ENCODE assay signal across 1 cellular context in the genomic region with DNA sequence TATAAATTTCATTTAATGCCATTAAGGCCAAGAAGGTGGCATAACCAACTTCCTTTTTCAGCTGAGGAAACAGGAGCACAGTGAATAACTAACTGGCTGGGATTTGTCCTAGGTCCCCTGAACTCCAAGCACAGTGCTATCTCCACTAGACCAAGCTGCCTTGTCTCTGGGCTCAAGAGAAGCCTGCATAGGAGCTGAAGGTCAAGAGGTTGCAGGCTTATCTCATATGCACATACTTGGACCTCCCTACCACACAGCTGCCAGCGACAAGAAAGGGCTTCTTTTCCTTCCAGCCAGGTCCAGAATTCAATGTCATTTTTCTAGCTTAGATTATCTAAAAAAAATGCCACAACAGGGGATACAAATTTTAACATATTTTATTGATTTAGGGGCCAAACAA.
A peak's percentile ranks its signal among the peaks of the same experiment; 100 is the strongest.
TF ChIP-seq lines count a peak whose summit lies in the region.

No MANE protein-coding gene starts in this region.

TF ChIP-seq in K562, 482 proteins besides CTCF, POLR2A, EP300 and RAD21 (continued from another document and continues in another):
- no peak for TF ChIP-seq PTRF (tag; IDR thresholded peaks at IDR 0.05)
- TF ChIP-seq KDM1A (IDR thresholded peaks at IDR 0.05), result peak; percentile 96
- no peak for TF ChIP-seq CEBPG (CRISPR knock-in tag; IDR thresholded peaks at IDR 0.05)
- no peak for TF ChIP-seq CEBPG (tag; conservative IDR thresholded peaks at IDR 0.05 in 1 of 2, IDR thresholded peaks at IDR 0.05 in 1 of 2)
- no peak for TF ChIP-seq SPI1 (IDR thresholded peaks at IDR 0.05; ENCODE audit: borderline replicate concordance, low read depth, low read length)
- no peak for TF ChIP-seq XRCC3 (IDR thresholded peaks at IDR 0.05)
- TF ChIP-seq ZNF778 (CRISPR knock-in tag; IDR thresholded peaks at IDR 0.05), result no peak
- no peak for TF ChIP-seq CBX2 (IDR thresholded peaks at IDR 0.05; ENCODE audit: insufficient read depth, low read length, poor library complexity, severe bottlenecking)
- peak; percentile 58; the same call in 1 of the 2 replicates for TF ChIP-seq ZNF644 (tag; IDR thresholded peaks at IDR 0.05; ENCODE audit: low read depth)
- TF ChIP-seq, protein P1, sequence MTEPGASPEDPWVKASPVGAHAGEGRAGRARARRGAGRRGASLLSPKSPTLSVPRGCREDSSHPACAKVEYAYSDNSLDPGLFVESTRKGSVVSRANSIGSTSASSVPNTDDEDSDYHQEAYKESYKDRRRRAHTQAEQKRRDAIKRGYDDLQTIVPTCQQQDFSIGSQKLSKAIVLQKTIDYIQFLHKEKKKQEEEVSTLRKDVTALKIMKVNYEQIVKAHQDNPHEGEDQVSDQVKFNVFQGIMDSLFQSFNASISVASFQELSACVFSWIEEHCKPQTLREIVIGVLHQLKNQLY (CRISPR knock-in tag; conservative IDR thresholded peaks at IDR 0.05), result no peak
- TF ChIP-seq, protein P2, sequence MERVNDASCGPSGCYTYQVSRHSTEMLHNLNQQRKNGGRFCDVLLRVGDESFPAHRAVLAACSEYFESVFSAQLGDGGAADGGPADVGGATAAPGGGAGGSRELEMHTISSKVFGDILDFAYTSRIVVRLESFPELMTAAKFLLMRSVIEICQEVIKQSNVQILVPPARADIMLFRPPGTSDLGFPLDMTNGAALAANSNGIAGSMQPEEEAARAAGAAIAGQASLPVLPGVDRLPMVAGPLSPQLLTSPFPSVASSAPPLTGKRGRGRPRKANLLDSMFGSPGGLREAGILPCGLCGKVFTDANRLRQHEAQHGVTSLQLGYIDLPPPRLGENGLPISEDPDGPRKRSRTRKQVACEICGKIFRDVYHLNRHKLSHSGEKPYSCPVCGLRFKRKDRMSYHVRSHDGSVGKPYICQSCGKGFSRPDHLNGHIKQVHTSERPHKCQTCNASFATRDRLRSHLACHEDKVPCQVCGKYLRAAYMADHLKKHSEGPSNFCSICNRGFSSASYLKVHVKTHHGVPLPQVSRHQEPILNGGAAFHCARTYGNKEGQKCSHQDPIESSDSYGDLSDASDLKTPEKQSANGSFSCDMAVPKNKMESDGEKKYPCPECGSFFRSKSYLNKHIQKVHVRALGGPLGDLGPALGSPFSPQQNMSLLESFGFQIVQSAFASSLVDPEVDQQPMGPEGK (CRISPR knock-in tag; IDR thresholded peaks at IDR 0.05; ENCODE audit: borderline replicate concordance), result no peak
- no peak for TF ChIP-seq MIER1 (IDR thresholded peaks at IDR 0.05; ENCODE audit: low read depth)
- TF ChIP-seq ZNF12 (CRISPR knock-in tag; IDR thresholded peaks at IDR 0.05), result no peak
- TF ChIP-seq, protein P3, sequence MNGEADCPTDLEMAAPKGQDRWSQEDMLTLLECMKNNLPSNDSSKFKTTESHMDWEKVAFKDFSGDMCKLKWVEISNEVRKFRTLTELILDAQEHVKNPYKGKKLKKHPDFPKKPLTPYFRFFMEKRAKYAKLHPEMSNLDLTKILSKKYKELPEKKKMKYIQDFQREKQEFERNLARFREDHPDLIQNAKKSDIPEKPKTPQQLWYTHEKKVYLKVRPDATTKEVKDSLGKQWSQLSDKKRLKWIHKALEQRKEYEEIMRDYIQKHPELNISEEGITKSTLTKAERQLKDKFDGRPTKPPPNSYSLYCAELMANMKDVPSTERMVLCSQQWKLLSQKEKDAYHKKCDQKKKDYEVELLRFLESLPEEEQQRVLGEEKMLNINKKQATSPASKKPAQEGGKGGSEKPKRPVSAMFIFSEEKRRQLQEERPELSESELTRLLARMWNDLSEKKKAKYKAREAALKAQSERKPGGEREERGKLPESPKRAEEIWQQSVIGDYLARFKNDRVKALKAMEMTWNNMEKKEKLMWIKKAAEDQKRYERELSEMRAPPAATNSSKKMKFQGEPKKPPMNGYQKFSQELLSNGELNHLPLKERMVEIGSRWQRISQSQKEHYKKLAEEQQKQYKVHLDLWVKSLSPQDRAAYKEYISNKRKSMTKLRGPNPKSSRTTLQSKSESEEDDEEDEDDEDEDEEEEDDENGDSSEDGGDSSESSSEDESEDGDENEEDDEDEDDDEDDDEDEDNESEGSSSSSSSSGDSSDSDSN (IDR thresholded peaks at IDR 0.05; ENCODE audit: borderline replicate concordance in 1 of 2, low read depth in 2 of 2, low read length in 2 of 2), result peak in 1 of 2 experiments; percentile 48; a peak in 1 of 4 replicates
- no peak for TF ChIP-seq HDAC8 (tag; IDR thresholded peaks at IDR 0.05)
- TF ChIP-seq SMARCB1 (IDR thresholded peaks at IDR 0.05; ENCODE audit: insufficient read length, low read depth), result peak; percentile 63
- TF ChIP-seq MECOM (CRISPR knock-in tag; IDR thresholded peaks at IDR 0.05), result no peak
- TF ChIP-seq ZNF431 (CRISPR knock-in tag; IDR thresholded peaks at IDR 0.05), result no peak
- TF ChIP-seq ZNF354B (CRISPR knock-in tag; IDR thresholded peaks at IDR 0.05), result no peak
- TF ChIP-seq, protein P4, sequence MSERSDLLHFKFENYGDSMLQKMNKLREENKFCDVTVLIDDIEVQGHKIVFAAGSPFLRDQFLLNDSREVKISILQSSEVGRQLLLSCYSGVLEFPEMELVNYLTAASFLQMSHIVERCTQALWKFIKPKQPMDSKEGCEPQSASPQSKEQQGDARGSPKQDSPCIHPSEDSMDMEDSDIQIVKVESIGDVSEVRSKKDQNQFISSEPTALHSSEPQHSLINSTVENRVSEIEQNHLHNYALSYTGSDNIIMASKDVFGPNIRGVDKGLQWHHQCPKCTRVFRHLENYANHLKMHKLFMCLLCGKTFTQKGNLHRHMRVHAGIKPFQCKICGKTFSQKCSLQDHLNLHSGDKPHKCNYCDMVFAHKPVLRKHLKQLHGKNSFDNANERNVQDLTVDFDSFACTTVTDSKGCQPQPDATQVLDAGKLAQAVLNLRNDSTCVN (CRISPR knock-in tag; IDR thresholded peaks at IDR 0.05), result no peak
- TF ChIP-seq RBM25 (IDR thresholded peaks at IDR 0.05; ENCODE audit: low read depth, low read length, severe bottlenecking), result no peak
- TF ChIP-seq NCOA6 (IDR thresholded peaks at IDR 0.05), result no peak
- TF ChIP-seq SRF (CRISPR knock-in tag; IDR thresholded peaks at IDR 0.05), result peak in 1 of 2 experiments; percentile 77; a peak in 2 of 4 replicates
- TF ChIP-seq, protein P5, sequence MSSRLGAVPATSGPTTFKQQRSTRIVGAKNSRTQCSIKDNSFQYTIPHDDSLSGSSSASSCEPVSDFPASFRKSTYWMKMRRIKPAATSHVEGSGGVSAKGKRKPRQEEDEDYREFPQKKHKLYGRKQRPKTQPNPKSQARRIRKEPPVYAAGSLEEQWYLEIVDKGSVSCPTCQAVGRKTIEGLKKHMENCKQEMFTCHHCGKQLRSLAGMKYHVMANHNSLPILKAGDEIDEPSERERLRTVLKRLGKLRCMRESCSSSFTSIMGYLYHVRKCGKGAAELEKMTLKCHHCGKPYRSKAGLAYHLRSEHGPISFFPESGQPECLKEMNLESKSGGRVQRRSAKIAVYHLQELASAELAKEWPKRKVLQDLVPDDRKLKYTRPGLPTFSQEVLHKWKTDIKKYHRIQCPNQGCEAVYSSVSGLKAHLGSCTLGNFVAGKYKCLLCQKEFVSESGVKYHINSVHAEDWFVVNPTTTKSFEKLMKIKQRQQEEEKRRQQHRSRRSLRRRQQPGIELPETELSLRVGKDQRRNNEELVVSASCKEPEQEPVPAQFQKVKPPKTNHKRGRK (tag; IDR thresholded peaks at IDR 0.05), result no peak
- TF ChIP-seq TGIF2 (CRISPR knock-in tag; IDR thresholded peaks at IDR 0.05), result no peak
- no peak for TF ChIP-seq SETDB1 (IDR thresholded peaks at IDR 0.05; ENCODE audit: low read length)
- no peak for TF ChIP-seq NEUROD1 (IDR thresholded peaks at IDR 0.05; ENCODE audit: borderline replicate concordance, low read depth, low read length, partially characterized antibody)
- no peak for TF ChIP-seq RHOXF2B (CRISPR knock-in tag; conservative IDR thresholded peaks at IDR 0.05)
- TF ChIP-seq, protein P6, sequence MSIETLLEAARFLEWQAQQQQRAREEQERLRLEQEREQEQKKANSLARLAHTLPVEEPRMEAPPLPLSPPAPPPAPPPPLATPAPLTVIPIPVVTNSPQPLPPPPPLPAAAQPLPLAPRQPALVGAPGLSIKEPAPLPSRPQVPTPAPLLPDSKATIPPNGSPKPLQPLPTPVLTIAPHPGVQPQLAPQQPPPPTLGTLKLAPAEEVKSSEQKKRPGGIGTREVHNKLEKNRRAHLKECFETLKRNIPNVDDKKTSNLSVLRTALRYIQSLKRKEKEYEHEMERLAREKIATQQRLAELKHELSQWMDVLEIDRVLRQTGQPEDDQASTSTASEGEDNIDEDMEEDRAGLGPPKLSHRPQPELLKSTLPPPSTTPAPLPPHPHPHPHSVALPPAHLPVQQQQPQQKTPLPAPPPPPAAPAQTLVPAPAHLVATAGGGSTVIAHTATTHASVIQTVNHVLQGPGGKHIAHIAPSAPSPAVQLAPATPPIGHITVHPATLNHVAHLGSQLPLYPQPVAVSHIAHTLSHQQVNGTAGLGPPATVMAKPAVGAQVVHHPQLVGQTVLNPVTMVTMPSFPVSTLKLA (conservative IDR thresholded peaks at IDR 0.05), result peak in 1 of 2 experiments; percentile 68; a peak in 2 of 4 replicates
- TF ChIP-seq LEF1 (IDR thresholded peaks at IDR 0.05), result peak; percentile 71
- no peak for TF ChIP-seq KAT2B (IDR thresholded peaks at IDR 0.05; ENCODE audit: low read depth, low read length)
- no peak for TF ChIP-seq ZSCAN29 (IDR thresholded peaks at IDR 0.05)
- TF ChIP-seq KHSRP (IDR thresholded peaks at IDR 0.05), result no peak
- TF ChIP-seq, protein P7, sequence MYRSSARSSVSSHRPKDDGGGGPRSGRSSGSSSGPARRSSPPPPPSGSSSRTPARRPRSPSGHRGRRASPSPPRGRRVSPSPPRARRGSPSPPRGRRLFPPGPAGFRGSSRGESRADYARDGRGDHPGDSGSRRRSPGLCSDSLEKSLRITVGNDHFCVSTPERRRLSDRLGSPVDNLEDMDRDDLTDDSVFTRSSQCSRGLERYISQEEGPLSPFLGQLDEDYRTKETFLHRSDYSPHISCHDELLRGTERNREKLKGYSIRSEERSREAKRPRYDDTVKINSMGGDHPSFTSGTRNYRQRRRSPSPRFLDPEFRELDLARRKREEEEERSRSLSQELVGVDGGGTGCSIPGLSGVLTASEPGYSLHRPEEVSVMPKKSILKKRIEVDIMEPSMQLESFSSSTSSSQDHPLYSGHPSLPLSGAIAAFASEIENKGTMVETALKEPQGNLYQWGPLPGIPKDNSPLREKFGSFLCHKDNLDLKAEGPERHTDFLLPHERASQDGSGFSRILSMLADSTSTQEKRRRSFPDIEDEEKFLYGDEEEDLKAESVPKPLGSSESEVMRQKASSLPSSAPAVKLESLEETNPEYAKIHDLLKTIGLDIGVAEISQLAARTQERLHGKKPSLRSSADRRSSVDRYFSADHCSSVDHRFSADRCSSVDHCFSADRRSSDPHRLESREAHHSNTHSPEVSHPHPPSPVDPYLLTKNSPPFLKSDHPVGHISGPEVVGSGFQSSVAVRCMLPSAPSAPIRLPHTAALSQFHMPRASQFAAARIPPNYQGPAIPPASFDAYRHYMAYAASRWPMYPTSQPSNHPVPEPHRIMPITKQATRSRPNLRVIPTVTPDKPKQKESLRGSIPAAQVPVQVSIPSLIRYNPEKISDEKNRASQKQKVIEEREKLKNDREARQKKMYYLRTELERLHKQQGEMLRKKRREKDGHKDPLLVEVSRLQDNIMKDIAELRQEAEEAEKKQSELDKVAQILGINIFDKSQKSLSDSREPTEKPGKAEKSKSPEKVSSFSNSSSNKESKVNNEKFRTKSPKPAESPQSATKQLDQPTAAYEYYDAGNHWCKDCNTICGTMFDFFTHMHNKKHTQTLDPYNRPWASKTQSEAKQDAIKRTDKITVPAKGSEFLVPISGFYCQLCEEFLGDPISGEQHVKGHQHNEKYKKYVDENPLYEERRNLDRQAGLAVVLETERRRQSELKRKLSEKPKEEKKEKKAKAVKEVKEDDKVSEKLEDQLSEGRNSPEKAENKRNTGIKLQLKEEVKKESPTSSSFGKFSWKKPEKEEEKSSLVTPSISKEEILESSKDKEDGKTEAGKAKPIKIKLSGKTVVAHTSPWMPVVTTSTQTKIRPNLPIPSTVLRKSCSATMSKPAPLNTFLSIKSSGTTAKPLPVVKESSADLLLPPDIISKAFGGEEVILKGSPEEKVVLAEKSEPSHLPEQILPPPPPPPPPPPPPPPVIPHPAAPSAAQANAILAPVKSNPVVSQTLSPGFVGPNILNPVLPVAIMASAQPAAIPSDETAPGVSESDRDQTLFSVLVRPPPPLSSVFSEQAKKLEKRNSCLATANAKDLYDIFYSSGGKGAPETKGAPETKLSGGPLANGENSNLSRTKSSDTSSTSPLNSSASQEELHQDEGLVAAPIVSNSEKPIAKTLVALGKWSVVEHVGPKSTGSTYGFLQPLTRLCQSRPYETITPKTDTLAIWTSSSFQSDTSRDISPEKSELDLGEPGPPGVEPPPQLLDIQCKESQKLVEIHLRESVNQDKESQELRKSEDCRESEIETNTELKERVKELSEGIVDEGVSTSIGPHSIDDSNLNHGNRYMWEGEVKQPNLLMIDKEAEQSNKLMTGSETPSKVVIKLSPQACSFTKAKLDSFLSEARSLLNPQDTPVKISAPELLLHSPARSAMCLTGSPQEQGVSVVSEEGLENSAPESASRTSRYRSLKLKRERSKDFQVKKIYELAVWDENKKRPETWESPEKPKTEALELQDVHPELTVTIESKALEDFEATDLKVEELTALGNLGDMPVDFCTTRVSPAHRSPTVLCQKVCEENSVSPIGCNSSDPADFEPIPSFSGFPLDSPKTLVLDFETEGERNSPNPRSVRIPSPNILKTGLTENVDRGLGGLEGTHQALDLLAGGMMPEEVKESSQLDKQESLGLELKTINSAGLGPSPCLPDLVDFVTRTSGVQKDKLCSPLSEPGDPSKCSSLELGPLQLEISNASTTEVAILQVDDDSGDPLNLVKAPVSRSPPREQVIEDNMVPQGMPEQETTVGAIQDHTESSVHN (IDR thresholded peaks at IDR 0.05; ENCODE audit: borderline replicate concordance in 1 of 2, low read depth in 1 of 2), result no peak
